Comparison of ENCODE assay signal across 19 cellular contexts in the genomic region with DNA sequence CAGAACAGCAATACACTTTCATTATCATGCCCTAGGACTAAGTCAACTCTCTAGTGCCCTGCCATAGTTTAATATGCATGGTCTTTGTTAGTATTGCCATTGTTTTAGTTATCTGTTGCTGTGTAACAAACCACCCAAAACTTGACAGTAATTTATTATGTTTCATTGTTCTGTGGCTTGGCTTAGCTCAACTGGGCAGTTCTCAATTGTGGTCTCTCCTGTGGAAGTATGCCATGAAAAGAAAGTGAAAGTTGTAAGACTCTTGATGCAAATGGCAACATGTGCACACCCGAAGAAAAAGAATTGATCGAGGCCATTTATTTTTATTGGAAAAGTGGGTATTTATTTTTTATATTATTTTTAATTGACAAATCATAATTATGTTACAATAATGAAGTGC.
DNase-seq lines count a peak whose midpoint lies in the region; ATAC-seq, FAIRE-seq and TF ChIP-seq lines count a peak whose summit lies in the region.
"Had no signal": no experiment of that assay in that cellular context is flagged by ENCODE, and none has a peak within 500 bp of the region (broad histone marks: within the 10 kb centered on the region; RNA-seq: fewer than 3 reads in every experiment).

No MANE protein-coding gene starts in this region.

- TF ChIP-seq CTCF in GM12878 (IDR thresholded peaks at IDR 0.05 in 2 of 3, conservative IDR thresholded peaks at IDR 0.05 in 1 of 3; ENCODE audit: control insufficient read depth in 2 of 3, extremely low read depth in 1 of 3, insufficient read depth in 1 of 3, low read depth in 3 of 3, low read length in 3 of 3), result no peak
- no peak for TF ChIP-seq CTCF in neural crest cell (conservative IDR thresholded peaks at IDR 0.05)
- no peak for TF ChIP-seq CTCF in pancreas (IDR thresholded peaks at IDR 0.05)
- TF ChIP-seq CTCF in spleen (IDR thresholded peaks at IDR 0.05 in 8 of 11, conservative IDR thresholded peaks at IDR 0.05 in 3 of 11), result no peak

- H3K27me3 ChIP-seq in GM12878 (replicated peaks in 1 of 2; ENCODE audit: control insufficient read depth in 2 of 2, insufficient read depth in 2 of 2, low read length in 1 of 2) (no peaks in the 10 kb centered on the region), pancreas (no peaks in the 10 kb centered on the region), spleen (replicated peaks in 1 of 7) (no peaks in the 10 kb centered on the region)

- H2AFZ ChIP-seq in GM12878 (ENCODE audit: control insufficient read depth, low read depth, low read length), result no peak overlapping the region

- POLR2A ChIA-PET in GM12878 (lab: Charles Lee), result no interaction called here

- no peak overlapping the region for H3K9ac ChIP-seq in GM12878 (ENCODE audit: control insufficient read depth, insufficient read depth, low read length)

- H3K4me1 Mint-ChIP-seq in neural crest cell, result peaks cover 35% of the 10 kb centered on the region
- H3K4me1 Mint-ChIP-seq: B cell had no signal

- no peaks in the 10 kb centered on the region for H3K27me3 Mint-ChIP-seq in neural crest cell (ENCODE audit: low read depth)
- H3K27me3 Mint-ChIP-seq: B cell; CD4-positive, alpha-beta T cell had no signal

- H3K79me2 ChIP-seq in GM12878 (ENCODE audit: control insufficient read depth, insufficient read depth, low read length), result no peaks in the 10 kb centered on the region

- H3K4me2 ChIP-seq in GM12878 (ENCODE audit: control insufficient read depth, insufficient read depth), result no peak overlapping the region

- no peak for TF ChIP-seq EP300 in GM12878 (IDR thresholded peaks at IDR 0.05; ENCODE audit: borderline replicate concordance in 1 of 2, control insufficient read depth in 1 of 2, low read depth in 2 of 2, low read length in 2 of 2)

- intact Hi-C loops in GM12878 (cut with micrococcal nuclease; ENCODE audit: unreplicated experiment) (no loop called here), pancreas (cut with DNase I) (no loop called here), spleen (cut with DNase I; ENCODE audit: low total_unique reads) (no loop called here)

- no peak overlapping the region for H3K27ac ChIP-seq in GM12878 (ENCODE audit: control insufficient read depth, insufficient read depth)
- no peak overlapping the region for H3K27ac ChIP-seq in pancreas
- no peak overlapping the region for H3K27ac ChIP-seq in spleen

- no peaks in the 10 kb centered on the region for H3K36me3 ChIP-seq in GM12878 (ENCODE audit: control insufficient read depth in 2 of 2, insufficient read depth in 2 of 2, low read length in 1 of 2)
- H3K36me3 ChIP-seq in pancreas, result no peaks in the 10 kb centered on the region
- H3K36me3 ChIP-seq in spleen, result no peaks in the 10 kb centered on the region
- H3K36me3 ChIP-seq: HAP-1 had no signal

- H3K9me3 ChIP-seq in GM12878 (replicated peaks; ENCODE audit: control insufficient read depth, insufficient read depth, low read length) (no peaks in the 10 kb centered on the region), pancreas (no peaks in the 10 kb centered on the region), spleen (peaks cover 0 to 18% (median 2%) of the 10 kb centered on the region in 8 donors)
- H3K9me3 ChIP-seq: HAP-1 had no signal

- FAIRE-seq in GM12878 (lab: Jason Lieb, UNC), result no peak
- FAIRE-seq in pancreas (lab: Jason Lieb, UNC), result no peak

- CTCF ChIA-PET in GM12878 (lab: Yijun Ruan, JAX), result no interaction called here

- ATAC-seq in GM12878, result peak; percentile 44
- ATAC-seq in pancreas, result no peak
- ATAC-seq: Right ventricle myocardium inferior had no signal

- H3K4me3 ChIP-seq in GM12878 (no peak overlapping the region), pancreas (no peak overlapping the region), spleen (no peak overlapping the region)
- H3K4me3 ChIP-seq: HAP-1 had no signal

- BruUV-seq in GM12878 (replicated peaks; lab: Mats Ljungman, UMichigan), result no TSS peak

- no peak for TF ChIP-seq POLR2A in GM12878 (IDR thresholded peaks at IDR 0.05; ENCODE audit: low read depth, low read length)
- no peak for TF ChIP-seq POLR2A in spleen (IDR thresholded peaks at IDR 0.05)

- 44% methylated on average over 2 of the region's 2 CpGs for WGBS in GM12878 (ENCODE audit: insufficient coverage, insufficient replicate concordance, low lambda C conversion rate, missing lambda C conversion rate)
- whole genome bisulfite sequencing in pancreas, 2 donors, result 67 to 81% methylated on average over 2 of the region's 2 CpGs
- 82 to 93% (median 93%) methylated on average over 2 of the region's 2 CpGs for WGBS in spleen, 5 donors

- peaks cover 14% of the 10 kb centered on the region for H3K9me3 Mint-ChIP-seq in neural crest cell

- no peaks in the 10 kb centered on the region for H4K20me1 ChIP-seq in GM12878 (ENCODE audit: control insufficient read depth, insufficient read depth)

- DNase-seq in ELR (ENCODE audit: low read depth) (peak; percentile 16), NCI-H774 (lab: John Stamatoyannopoulos, UW) (peak; percentile 15), GM12878 (ENCODE audit: low read depth, low spot score) (no peak), neural crest cell (ENCODE audit: low read depth, low spot score) (no peak), SIG-M5 (lab: John Stamatoyannopoulos, UW) (no peak), pancreas (no peak), spleen (no peak)
- no peak for DNase-seq in activated CD4-positive, alpha-beta T cell treated with anti-CD3 and anti-CD28 coated beads, Interleukin-2, amount 50 U/mL, for 1 hour
- DNase-seq: ACHN; CD4-positive, alpha-beta T cell; DND-41; NCI-H1092; NCI-H1694; NCI-H2107; NCI-H345; NCI-H69 had no signal

- H3K4me1 ChIP-seq in GM12878 (ENCODE audit: control insufficient read depth, insufficient read depth, low read length) (no peaks in the 10 kb centered on the region), pancreas (no peaks in the 10 kb centered on the region), spleen (no peaks in the 10 kb centered on the region)
- H3K4me1 ChIP-seq: HAP-1 had no signal

- SMC1A ChIA-PET in GM12878 (lab: Charles Lee; ENCODE audit: uncharacterized antibody, unreplicated experiment), result no interaction called here

- TF ChIP-seq RAD21 in GM12878 (IDR thresholded peaks at IDR 0.05; ENCODE audit: insufficient read depth, low read depth, low read length), result no peak

- RAD21 ChIA-PET in GM12878 (lab: Charles Lee; ENCODE audit: unreplicated experiment), result no interaction called here

- H3K4me3 Mint-ChIP-seq in neural crest cell, result no peak overlapping the region
- H3K4me3 Mint-ChIP-seq: B cell; CD4-positive, alpha-beta T cell had no signal

- peak overlapping the region; percentile 52 for H3K27ac Mint-ChIP-seq in neural crest cell (ENCODE audit: unreplicated experiment)
- H3K27ac Mint-ChIP-seq: B cell; CD4-positive, alpha-beta T cell had no signal

- in situ Hi-C loops in GM12878 (cut with MboI), result no loop called here

- H3K36me3 Mint-ChIP-seq in neural crest cell (ENCODE audit: low read depth), result peaks cover 13% of the 10 kb centered on the region

TF ChIP-seq in GM12878, 131 proteins besides CTCF, POLR2A, EP300 and RAD21:
- no peak for TF ChIP-seq LARP7 (IDR thresholded peaks at IDR 0.05)
- TF ChIP-seq, protein P1, sequence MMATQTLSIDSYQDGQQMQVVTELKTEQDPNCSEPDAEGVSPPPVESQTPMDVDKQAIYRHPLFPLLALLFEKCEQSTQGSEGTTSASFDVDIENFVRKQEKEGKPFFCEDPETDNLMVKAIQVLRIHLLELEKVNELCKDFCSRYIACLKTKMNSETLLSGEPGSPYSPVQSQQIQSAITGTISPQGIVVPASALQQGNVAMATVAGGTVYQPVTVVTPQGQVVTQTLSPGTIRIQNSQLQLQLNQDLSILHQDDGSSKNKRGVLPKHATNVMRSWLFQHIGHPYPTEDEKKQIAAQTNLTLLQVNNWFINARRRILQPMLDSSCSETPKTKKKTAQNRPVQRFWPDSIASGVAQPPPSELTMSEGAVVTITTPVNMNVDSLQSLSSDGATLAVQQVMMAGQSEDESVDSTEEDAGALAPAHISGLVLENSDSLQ (IDR thresholded peaks at IDR 0.05), result 0 out of 2 replicates have a peak, but pooled peaks have one; percentile 6
TF ChIP-seq in GM12878: peak in this region for 1.

Comparison
In these comparisons a context has a peak if more than half of its experiments do, and no peak if none do; other contexts are left out.
1. DNase-seq: peak in ELR (single experiment) and NCI-H774 (single experiment); none in GM12878 (single experiment), neural crest cell (single experiment), SIG-M5 (single experiment), activated CD4-positive, alpha-beta T cell treated with anti-CD3 and anti-CD28 coated beads, Interleukin-2, amount 50 U/mL, for 1 hour (single experiment), pancreas (0 of 6) and spleen (single experiment).